8 cellular contexts compared by ENCODE assay signal in genomic region chr6:27138837-27139752, GRCh38.
DNase-seq lines count a peak whose midpoint lies in the region; ATAC-seq and TF ChIP-seq lines count a peak whose summit lies in the region.

No MANE protein-coding gene starts in this region.

- no peak overlapping the region for H2AFZ ChIP-seq in GM23338

- H3K36me3 ChIP-seq in GM23338 (ENCODE audit: insufficient read depth): no peaks in the 10 kb centered on the region
- H3K36me3 ChIP-seq in muscle layer of colon (ENCODE audit: insufficient read depth, low read length): no peaks in the 10 kb centered on the region
- no peaks in the 10 kb centered on the region for H3K36me3 ChIP-seq in testis (ENCODE audit: low read depth, missing control alignments)

- TF ChIP-seq POLR2A in testis (IDR thresholded peaks at IDR 0.05): no peak

- H3K27ac ChIP-seq in GM23338 (ENCODE audit: low read depth) (peak overlapping the region; percentile 95), muscle layer of colon (ENCODE audit: low read depth, low read length) (peak overlapping the region; percentile 35), testis (peak overlapping the region; percentile 72 to 80)

- 15 to 26% methylated on average over 13 to 36 of the region's 36 CpGs for WGBS in testis, 2 donors

- TF ChIP-seq CTCF in GM23338 (conservative IDR thresholded peaks at IDR 0.05; ENCODE audit: low read depth in 2 of 2) (no peak), epithelial cell of proximal tubule (conservative IDR thresholded peaks at IDR 0.05; ENCODE audit: low read depth, low read length) (no peak), testis (IDR thresholded peaks at IDR 0.05) (peak in 1 of 3 experiments; percentile 2)
- TF ChIP-seq CTCF in activated CD8-positive, alpha-beta T cell treated with anti-CD3 and anti-CD28 coated beads for 36 hours (IDR thresholded peaks at IDR 0.05): no peak

- intact Hi-C loops in activated CD8-positive, alpha-beta T cell treated with anti-CD3 and anti-CD28 coated beads for 36 hours (cut with micrococcal nuclease): loop anchor here (10.0 kb wide), 1 partner anchor 1104 kb away; a partner anchor contains a TSS
- intact Hi-C loops in testis (cut with DNase I; ENCODE audit: low total_unique reads): no loop called here

- H3K9me2 ChIP-seq in GM23338 (ENCODE audit: insufficient read depth): no peaks in the 10 kb centered on the region

- H3K27me3 ChIP-seq in GM23338 (ENCODE audit: insufficient read depth): no peaks in the 10 kb centered on the region
- H3K27me3 ChIP-seq in muscle layer of colon (ENCODE audit: control insufficient read depth in 1 of 2, insufficient read depth in 2 of 2, low read length in 2 of 2): no peaks in the 10 kb centered on the region
- H3K27me3 ChIP-seq in testis: no peaks in the 10 kb centered on the region

- CTCF ChIA-PET in activated CD8-positive, alpha-beta T cell treated with anti-CD3 and anti-CD28 coated beads for 36 hours (lab: Charles Lee): interaction anchor here (1.5 kb wide), 1 partner anchor 15 kb away, joined by 5 read pairs; no protein-coding TSS in a partner anchor

- ATAC-seq in GM23338: peak; percentile 75
- ATAC-seq in activated CD8-positive, alpha-beta T cell treated with anti-CD3 and anti-CD28 coated beads for 36 hours: peak; percentile 80

- H4K20me1 ChIP-seq in GM23338 (replicated peaks; ENCODE audit: insufficient read depth): no peaks in the 10 kb centered on the region

- H3K4me2 ChIP-seq in GM23338: peak overlapping the region; percentile 76

- H3K9me3 Mint-ChIP-seq in GM23338: peaks cover 2% of the 10 kb centered on the region; the same call in 1 of the 3 replicates
- no peaks in the 10 kb centered on the region for H3K9me3 Mint-ChIP-seq in activated CD8-positive, alpha-beta T cell treated with anti-CD3 and anti-CD28 coated beads for 36 hours

- POLR2A ChIA-PET in activated CD8-positive, alpha-beta T cell treated with anti-CD3 and anti-CD28 coated beads for 36 hours (lab: Charles Lee): interaction anchor here (0.7 to 4.4 kb wide), 24 partner anchors 8 to 1093 kb away, joined by 3 to 101 read pairs (median 6); a partner anchor contains a TSS

- H3K9ac ChIP-seq in muscle layer of colon (ENCODE audit: low read length): peak overlapping the region; percentile 59

- H3K27ac Mint-ChIP-seq in GM23338: peak overlapping the region; percentile 100
- H3K27ac Mint-ChIP-seq in activated CD8-positive, alpha-beta T cell treated with anti-CD3 and anti-CD28 coated beads for 36 hours: peak overlapping the region; percentile 98

- H3K27me3 Mint-ChIP-seq in GM23338 (ENCODE audit: insufficient read depth, low read depth, poor library complexity): peaks cover 26% of the 10 kb centered on the region
- H3K27me3 Mint-ChIP-seq in activated CD8-positive, alpha-beta T cell treated with anti-CD3 and anti-CD28 coated beads for 36 hours: no peaks in the 10 kb centered on the region

- peak overlapping the region; percentile 85 for H3K4me3 ChIP-seq in GM23338
- H3K4me3 ChIP-seq in epithelial cell of proximal tubule (ENCODE audit: low read depth, low read length): peak overlapping the region; percentile 65
- H3K4me3 ChIP-seq in muscle layer of colon (ENCODE audit: low read depth in 1 of 2, low read length in 2 of 2): peak overlapping the region; percentile 22 to 80
- peak overlapping the region; percentile 43 to 66 for H3K4me3 ChIP-seq in testis

- DNase-seq in GM03348 (ENCODE audit: low spot score) (peak; percentile 4), GM23338 (ENCODE audit: low spot score) (peak; percentile 97), MV-4-11 (lab: John Stamatoyannopoulos, UW) (peak; percentile 92), epithelial cell of proximal tubule (ENCODE audit: low read depth) (no peak), testis (peak; percentile 64), HT-29 (ENCODE audit: low spot score) (no peak)
- peak; percentile 83 for DNase-seq in activated CD8-positive, alpha-beta T cell treated with anti-CD3 and anti-CD28 coated beads for 36 hours

- peaks cover 47% of the 10 kb centered on the region for H3K79me2 ChIP-seq in GM23338 (replicated peaks; ENCODE audit: insufficient read depth)

- H3K36me3 Mint-ChIP-seq in GM23338 (ENCODE audit: low read depth): peaks cover 42% of the 10 kb centered on the region; the same call in 2 of the 3 replicates
- peaks cover 12% of the 10 kb centered on the region for H3K36me3 Mint-ChIP-seq in activated CD8-positive, alpha-beta T cell treated with anti-CD3 and anti-CD28 coated beads for 36 hours (ENCODE audit: low read depth)

- no peaks in the 10 kb centered on the region for H3F3A ChIP-seq in GM23338 (replicated peaks; ENCODE audit: low read depth)

- no peaks in the 10 kb centered on the region for H3K9me3 ChIP-seq in muscle layer of colon (ENCODE audit: low read length)
- H3K9me3 ChIP-seq in testis: no peaks in the 10 kb centered on the region

- peak overlapping the region; percentile 98 for H3K4me3 Mint-ChIP-seq in GM23338
- H3K4me3 Mint-ChIP-seq in activated CD8-positive, alpha-beta T cell treated with anti-CD3 and anti-CD28 coated beads for 36 hours: peak overlapping the region; percentile 95

- H3K4me1 Mint-ChIP-seq in GM23338: peaks cover 47% of the 10 kb centered on the region
- peaks cover 33% of the 10 kb centered on the region for H3K4me1 Mint-ChIP-seq in activated CD8-positive, alpha-beta T cell treated with anti-CD3 and anti-CD28 coated beads for 36 hours (ENCODE audit: low read depth)

- H3K4me1 ChIP-seq in GM23338 (ENCODE audit: insufficient read depth) (peaks cover 29% of the 10 kb centered on the region), muscle layer of colon (ENCODE audit: insufficient read depth, low read length) (no peaks in the 10 kb centered on the region), testis (no peaks in the 10 kb centered on the region)

TF ChIP-seq in GM23338, 12 proteins besides CTCF, POLR2A, EP300 and RAD21 (continues in another document):
- TF ChIP-seq EZH2 (IDR thresholded peaks at IDR 0.05; ENCODE audit: low read depth, unreplicated experiment): no peak
- TF ChIP-seq STAT1 (IDR thresholded peaks at IDR 0.05; ENCODE audit: unreplicated experiment): no peak
- TF ChIP-seq CREB1 (CRISPR knock-in tag; IDR thresholded peaks at IDR 0.05; ENCODE audit: low read depth): peak; percentile 29; the same call in 1 of the 2 replicates
- peak; percentile 100 for TF ChIP-seq POLR2AphosphoS5 (IDR thresholded peaks at IDR 0.05; ENCODE audit: low read depth)
- TF ChIP-seq, protein P1, sequence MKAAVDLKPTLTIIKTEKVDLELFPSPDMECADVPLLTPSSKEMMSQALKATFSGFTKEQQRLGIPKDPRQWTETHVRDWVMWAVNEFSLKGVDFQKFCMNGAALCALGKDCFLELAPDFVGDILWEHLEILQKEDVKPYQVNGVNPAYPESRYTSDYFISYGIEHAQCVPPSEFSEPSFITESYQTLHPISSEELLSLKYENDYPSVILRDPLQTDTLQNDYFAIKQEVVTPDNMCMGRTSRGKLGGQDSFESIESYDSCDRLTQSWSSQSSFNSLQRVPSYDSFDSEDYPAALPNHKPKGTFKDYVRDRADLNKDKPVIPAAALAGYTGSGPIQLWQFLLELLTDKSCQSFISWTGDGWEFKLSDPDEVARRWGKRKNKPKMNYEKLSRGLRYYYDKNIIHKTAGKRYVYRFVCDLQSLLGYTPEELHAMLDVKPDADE (IDR thresholded peaks at IDR 0.05): peak; percentile 76
- TF ChIP-seq JUNB (IDR thresholded peaks at IDR 0.05; ENCODE audit: unreplicated experiment): peak; percentile 49

Comparison
In these comparisons a context has a peak if more than half of its experiments do, and no peak if none do; other contexts are left out.
1. DNase-seq: peak in GM03348 (single experiment), GM23338 (single experiment), MV-4-11 (single experiment), activated CD8-positive, alpha-beta T cell treated with anti-CD3 and anti-CD28 coated beads for 36 hours (single experiment) and testis (single experiment); none in epithelial cell of proximal tubule (single experiment) and HT-29 (single experiment).
2. H3K27ac ChIP-seq: peak in every context shown above with its lines; median percentile 95 in GM23338; 76 in testis; 35 in muscle layer of colon.
3. Peak in every context shown above with its lines, with median percentiles within 50 percentile points of each other: H3K4me3 ChIP-seq.